Comparison of ENCODE assay signal across 8 cellular contexts in the genomic region with DNA sequence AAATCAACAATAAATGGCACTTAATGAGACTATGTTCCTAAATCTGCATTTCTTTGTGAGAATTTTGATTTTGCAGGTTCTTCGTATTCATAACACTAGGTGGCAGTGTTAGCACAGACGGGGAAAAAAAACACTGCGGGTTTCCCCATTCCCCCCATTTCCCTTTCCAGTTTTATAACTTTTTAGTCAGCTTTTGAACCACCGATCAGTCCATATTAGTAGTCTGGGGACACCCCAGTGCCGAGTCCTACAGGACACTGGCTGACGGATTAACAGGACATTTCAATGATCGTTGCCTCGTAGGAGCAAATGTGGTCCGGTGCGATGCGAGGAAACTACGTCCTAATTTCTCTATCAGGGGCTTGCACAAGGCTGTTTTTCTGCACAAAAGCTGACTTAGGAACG.
DNase-seq lines count a peak whose midpoint lies in the region; ATAC-seq and TF ChIP-seq lines count a peak whose summit lies in the region.

No MANE protein-coding gene starts in this region.

- peak overlapping the region; percentile 61 for H3K4me3 Mint-ChIP-seq in activated naive CD4-positive, alpha-beta T cell treated with anti-CD3 and anti-CD28 coated beads, Interleukin-2, amount 10 ng/mL, durations not matched to agents 7 days and 5 days

- H3K36me3 Mint-ChIP-seq in activated naive CD4-positive, alpha-beta T cell treated with anti-CD3 and anti-CD28 coated beads, Interleukin-2, amount 10 ng/mL, durations not matched to agents 7 days and 5 days: no peaks in the 10 kb centered on the region

- 28 to 39% (median 35%) methylated on average over 13 of the region's 13 CpGs for WGBS in heart left ventricle, 4 donors

- POLR2A ChIA-PET in A673 (lab: Charles Lee; ENCODE audit: low non-redundant PET): no interaction called here

- H3K4me3 ChIP-seq in A673 (ENCODE audit: low read depth, low read length, poor library complexity, severe bottlenecking) (no peak overlapping the region), heart left ventricle (peak overlapping the region in 11 of 12 donors; percentile 10 to 62 (median 45)), skeletal muscle cell (ENCODE audit: low read depth, low read length) (peak overlapping the region; percentile 43)

- H3K4me1 Mint-ChIP-seq in activated naive CD4-positive, alpha-beta T cell treated with anti-CD3 and anti-CD28 coated beads, Interleukin-2, amount 10 ng/mL, durations not matched to agents 7 days and 5 days: peaks cover 36% of the 10 kb centered on the region

- no peak overlapping the region for H3K27ac ChIP-seq in A673 (ENCODE audit: low read depth, low read length, poor library complexity, severe bottlenecking)
- H3K27ac ChIP-seq in heart left ventricle: no peak overlapping the region

- H3K4me1 ChIP-seq in A673 (ENCODE audit: insufficient read depth, low read length, poor library complexity, severe bottlenecking) (no peaks in the 10 kb centered on the region), heart left ventricle (peaks cover 0 to 8% (median 0%) of the 10 kb centered on the region in 12 donors)

- DNase-seq in A673 (ENCODE audit: low spot score) (peak; percentile 39), GM03348 (ENCODE audit: low spot score) (peak; percentile 59), NCI-H2171 (lab: John Stamatoyannopoulos, UW) (peak; percentile 4), heart left ventricle (no peak), skeletal muscle cell (ENCODE audit: low read depth) (no peak), GF-D8 (lab: John Stamatoyannopoulos, UW) (no peak)
- DNase-seq in activated naive CD4-positive, alpha-beta T cell treated with anti-CD3 and anti-CD28 coated beads, Interleukin-2, amount 10 ng/mL, durations not matched to agents 7 days and 5 days: peak; percentile 22

- no peaks in the 10 kb centered on the region for H3K36me3 ChIP-seq in A673 (ENCODE audit: insufficient read depth, low read length, poor library complexity, severe bottlenecking)
- no peaks in the 10 kb centered on the region for H3K36me3 ChIP-seq in heart left ventricle

- H3K27ac Mint-ChIP-seq in activated naive CD4-positive, alpha-beta T cell treated with anti-CD3 and anti-CD28 coated beads, Interleukin-2, amount 10 ng/mL, durations not matched to agents 7 days and 5 days: peak overlapping the region; percentile 93

- no TSS peak for BruUV-seq in A673 (replicated peaks; lab: Mats Ljungman, UMichigan)

- CTCF ChIA-PET in A673 (lab: Charles Lee): interaction anchor here (2.0 kb wide), 1 partner anchor 174 kb away, joined by 7 read pairs; no protein-coding TSS in a partner anchor
- CTCF ChIA-PET in activated naive CD4-positive, alpha-beta T cell treated with anti-CD3 and anti-CD28 coated beads, Interleukin-2, amount 10 ng/mL, durations not matched to agents 7 days and 5 days (lab: Charles Lee): interaction anchor here (0.5 to 4.5 kb wide), 25 partner anchors 9 to 1035 kb away, joined by 3 to 47 read pairs (median 4); no protein-coding TSS in a partner anchor

- no peak for TF ChIP-seq POLR2A in heart left ventricle (IDR thresholded peaks at IDR 0.05)

- H3K27me3 ChIP-seq in A673 (replicated peaks; ENCODE audit: insufficient read depth, low read depth, low read length, poor library complexity) (peaks cover 13% of the 10 kb centered on the region), heart left ventricle (no peaks in the 10 kb centered on the region)

- intact Hi-C loops in A673 (cut with micrococcal nuclease; ENCODE audit: unreplicated experiment) (loop anchor here (2.0 to 5.0 kb wide), 2 partner anchors 176 to 303 kb away; no protein-coding TSS in a partner anchor), heart left ventricle (cut with DNase I) (loop anchor here (2.0 to 10.0 kb wide), 10 partner anchors 144 to 1114 kb away; no protein-coding TSS in a partner anchor)

- no peaks in the 10 kb centered on the region for H3K9me3 Mint-ChIP-seq in activated naive CD4-positive, alpha-beta T cell treated with anti-CD3 and anti-CD28 coated beads, Interleukin-2, amount 10 ng/mL, durations not matched to agents 7 days and 5 days

- peaks cover 15% of the 10 kb centered on the region for H3K27me3 Mint-ChIP-seq in activated naive CD4-positive, alpha-beta T cell treated with anti-CD3 and anti-CD28 coated beads, Interleukin-2, amount 10 ng/mL, durations not matched to agents 7 days and 5 days

- peak in 2 of 4 donors; percentile 29 to 45 for ATAC-seq in heart left ventricle
- no peak for ATAC-seq in GM21825 (IDR thresholded peaks at IDR 0.05; ENCODE audit: unreplicated experiment)

- H3K9me3 ChIP-seq in A673 (ENCODE audit: low read depth, low read length, poor library complexity, severe bottlenecking) (no peaks in the 10 kb centered on the region), heart left ventricle (no peaks in the 10 kb centered on the region)

- TF ChIP-seq CTCF in A673 (conservative IDR thresholded peaks at IDR 0.05; ENCODE audit: low read depth, low read length) (peak; percentile 84), heart left ventricle (IDR thresholded peaks at IDR 0.05) (peak; percentile 66 to 84 (median 74))

Comparison
In these comparisons a context has a peak if more than half of its experiments do, and no peak if none do; other contexts are left out.
1. DNase-seq: peak in A673 (single experiment), GM03348 (single experiment), NCI-H2171 (single experiment) and activated naive CD4-positive, alpha-beta T cell treated with anti-CD3 and anti-CD28 coated beads, Interleukin-2, amount 10 ng/mL, durations not matched to agents 7 days and 5 days (single experiment); none in heart left ventricle (0 of 5), skeletal muscle cell (single experiment) and GF-D8 (single experiment).